21 cellular contexts compared by ENCODE assay signal in genomic region chr13:71912524-71912923, GRCh38. TPM values are rescaled to one million over a fixed set of nuclear protein-coding genes. Genes with fewer than 3 reads are reported as not detected.
"Had no signal": no experiment of that assay in that cellular context is flagged by ENCODE, and none has a peak within 500 bp of the region (broad histone marks: within the 10 kb centered on the region; RNA-seq: fewer than 3 reads in every experiment).

No MANE protein-coding gene starts in this region.

- H3K36me3 Mint-ChIP-seq: natural killer cell treated with Interleukin-12 subunit alpha and Interleukin-12 subunit beta and Interleukin-15 and Interleukin-18, amount 100 ng/mL, for 72 hours had no signal

- H3K27me3 ChIP-seq: esophagus muscularis mucosa, heart right ventricle, ovary, right lobe of liver, upper lobe of left lung had no signal

- DNase-seq: activated CD4-positive, alpha-beta T cell treated with anti-CD3 and anti-CD28 coated beads for 4 hours; activated CD4-positive, alpha-beta T cell treated with anti-CD3 and anti-CD28 coated beads, Interleukin-2, amount 50 U/mL, for 48 hours; activated CD4-positive, CD25-positive, alpha-beta regulatory T cell; activated CD8-positive, alpha-beta memory T cell treated with anti-CD3 and anti-CD28 coated beads, Interleukin-2, amount 50 U/mL, for 48 hours; activated naive CD4-positive, alpha-beta T cell treated with Interleukin-2 at 50 U/mL for 16 hours; activated T-cell treated with anti-CD3 and anti-CD28 coated beads, Interleukin-2, amount 50 U/mL, for 4 hours; central memory CD4-positive, alpha-beta T cell; effector memory CD4-positive, alpha-beta T cell; heart right ventricle; left ventricle myocardium superior; ovary; right lobe of liver; stimulated activated CD4-positive, alpha-beta T cell treated with anti-CD3 and anti-CD28 coated beads, Interleukin-2, amount 100 ng/mL, for 48 hours; stimulated activated naive CD4-positive, alpha-beta T cell; SW 1271; T-helper 17 cell; upper lobe of left lung had no signal

- H3K36me3 ChIP-seq: esophagus muscularis mucosa, heart right ventricle, ovary, right lobe of liver, thoracic aorta, upper lobe of left lung had no signal

- H3K4me3 ChIP-seq: esophagus muscularis mucosa, heart right ventricle, ovary, right lobe of liver, thoracic aorta, upper lobe of left lung had no signal

- H3K27me3 Mint-ChIP-seq: natural killer cell treated with Interleukin-12 subunit alpha and Interleukin-12 subunit beta and Interleukin-15 and Interleukin-18, amount 100 ng/mL, for 72 hours; T-helper 17 cell had no signal

- H3K27ac Mint-ChIP-seq: natural killer cell treated with Interleukin-12 subunit alpha and Interleukin-12 subunit beta and Interleukin-15 and Interleukin-18, amount 100 ng/mL, for 72 hours; T-helper 17 cell had no signal

- H3K4me1 Mint-ChIP-seq: T-helper 17 cell had no signal

- H3K4me1 ChIP-seq: esophagus muscularis mucosa, heart right ventricle, right lobe of liver, upper lobe of left lung had no signal

- ATAC-seq: activated T-cell treated with anti-CD3 and anti-CD28 coated beads, Interleukin-2, amount 50 U/mL, for 4 hours; heart right ventricle; left ventricle myocardium superior; natural killer cell treated with Interleukin-12 subunit alpha and Interleukin-12 subunit beta and Interleukin-15 and Interleukin-18, amount 100 ng/mL, for 72 hours; right lobe of liver; T-helper 17 cell had no signal

- H3K9me3 ChIP-seq: esophagus muscularis mucosa, heart right ventricle, ovary, right lobe of liver, thoracic aorta, upper lobe of left lung had no signal

- H3K27ac ChIP-seq: esophagus muscularis mucosa, heart right ventricle, ovary, right lobe of liver, thoracic aorta, upper lobe of left lung had no signal

- H3K9me3 Mint-ChIP-seq: activated T-cell treated with anti-CD3 and anti-CD28 coated beads, Interleukin-2, amount 50 U/mL, for 4 hours; natural killer cell treated with Interleukin-12 subunit alpha and Interleukin-12 subunit beta and Interleukin-15 and Interleukin-18, amount 100 ng/mL, for 72 hours had no signal

- H3K4me3 Mint-ChIP-seq: activated T-cell treated with anti-CD3 and anti-CD28 coated beads, Interleukin-2, amount 50 U/mL, for 4 hours; natural killer cell treated with Interleukin-12 subunit alpha and Interleukin-12 subunit beta and Interleukin-15 and Interleukin-18, amount 100 ng/mL, for 72 hours; T-helper 17 cell had no signal

RNA-seq across cellular contexts. Expression of gene DACH1, which starts 45.5 kb away (rescaled TPM):
- total RNA-seq: activated CD8-positive, alpha-beta memory T cell treated with anti-CD3 and anti-CD28 coated beads for 36 hours had no signal
